18 cellular contexts compared by ENCODE assay signal in genomic region chr1:72432645-72433267, GRCh38.
DNase-seq lines count a peak whose midpoint lies in the region; ATAC-seq and TF ChIP-seq lines count a peak whose summit lies in the region.
"Had no signal": no experiment of that assay in that cellular context is flagged by ENCODE, and none has a peak within 500 bp of the region (broad histone marks: within the 10 kb centered on the region; RNA-seq: fewer than 3 reads in every experiment).

No MANE protein-coding gene starts in this region.

- CTCF ChIA-PET in HEK293T (lab: Yijun Ruan, JAX), result no interaction called here

- DNase-seq in osteoblast (ENCODE audit: insufficient read length, low spot score, missing footprints) (no peak), HEK293T (ENCODE audit: extremely low spot score) (no peak), ecto neural progenitor cell (ENCODE audit: low spot score) (no peak)
- DNase-seq: activated CD4-positive, CD25-positive, alpha-beta regulatory T cell treated with anti-CD3 and anti-CD28 coated beads, Interleukin-2, amount 50 U/mL, for 72 hours; cerebellar nuclear complex; GF-D8; left ventricle myocardium superior; NCI-H1436 treated with DMSO at 0.1 percent for 48 hours; NCI-H510A; pancreas; SHP77 treated with DMSO at 0.1 percent for 48 hours; stimulated activated CD4-positive, alpha-beta T cell treated with anti-CD3 and anti-CD28 coated beads, Interleukin-4, amount 100 ng/mL, for 4 hours; testis had no signal

- no peaks in the 10 kb centered on the region for H3K36me3 ChIP-seq in KMS-11 (ENCODE audit: insufficient read depth)
- no peaks in the 10 kb centered on the region for H3K36me3 ChIP-seq in osteoblast (ENCODE audit: insufficient read depth, low read length)
- H3K36me3 ChIP-seq: HAP-1, pancreas had no signal

- H3K4me3 ChIP-seq in KMS-11 (IDR thresholded peaks at IDR 0.05; ENCODE audit: insufficient read depth, low read depth, low read length) (no peak overlapping the region), osteoblast (ENCODE audit: insufficient read depth, low read length) (no peak overlapping the region)
- H3K4me3 ChIP-seq: HAP-1, pancreas, testis had no signal

- TF ChIP-seq CTCF in KMS-11 (conservative IDR thresholded peaks at IDR 0.05; ENCODE audit: low read depth, low read length) (no peak), osteoblast (IDR thresholded peaks at IDR 0.05; ENCODE audit: extremely low read depth, low read depth, low read length) (no peak)

- ATAC-seq in GM19035 (IDR thresholded peaks at IDR 0.05; ENCODE audit: unreplicated experiment) (peak; percentile 44), HG02763 (IDR thresholded peaks at IDR 0.05; ENCODE audit: unreplicated experiment) (peak; percentile 41), GM21526 (IDR thresholded peaks at IDR 0.05; ENCODE audit: low FRiP score, unreplicated experiment) (no peak)
- ATAC-seq: left ventricle myocardium superior, pancreas had no signal

- H3K4me1 ChIP-seq in KMS-11 (ENCODE audit: low read depth, poor library complexity, severe bottlenecking) (peaks cover 40% of the 10 kb centered on the region), osteoblast (ENCODE audit: insufficient read depth, low read length) (peaks cover 2% of the 10 kb centered on the region)
- H3K4me1 ChIP-seq: HAP-1, pancreas, testis had no signal

- H3K4me2 ChIP-seq in KMS-11 (peak overlapping the region; percentile 66), osteoblast (ENCODE audit: insufficient read depth, low read length) (no peak overlapping the region)

- no peaks in the 10 kb centered on the region for H3K9me3 ChIP-seq in osteoblast (ENCODE audit: low read depth, low read length)
- H3K9me3 ChIP-seq: HAP-1, pancreas, testis had no signal

- POLR2A ChIA-PET in HEK293T (lab: Yijun Ruan, JAX), result no interaction called here

- H4K20me1 ChIP-seq in KMS-11 (ENCODE audit: insufficient read depth), result no peaks in the 10 kb centered on the region
- H4K20me1 ChIP-seq in osteoblast (ENCODE audit: insufficient read depth, low read length), result no peaks in the 10 kb centered on the region

- H3K27me3 ChIP-seq in KMS-11 (ENCODE audit: insufficient read depth, low read depth) (peaks cover 6% of the 10 kb centered on the region; the same call in 1 of the 2 replicates), osteoblast (ENCODE audit: insufficient read depth, low read length) (no peaks in the 10 kb centered on the region)
- H3K27me3 ChIP-seq: pancreas, testis had no signal

- H2AFZ ChIP-seq in KMS-11 (ENCODE audit: low read depth), result no peak overlapping the region
- H2AFZ ChIP-seq in osteoblast (ENCODE audit: low read length), result peak overlapping the region; percentile 13

- H3K27ac ChIP-seq in KMS-11, result peak overlapping the region; percentile 5; the same call in 1 of the 2 replicates
- no peak overlapping the region for H3K27ac ChIP-seq in osteoblast (ENCODE audit: low read depth, low read length)
- H3K27ac ChIP-seq: pancreas, testis had no signal

- no peak overlapping the region for H3K9ac ChIP-seq in KMS-11

- H3K79me2 ChIP-seq in KMS-11 (ENCODE audit: insufficient read depth, low read depth) (no peaks in the 10 kb centered on the region), osteoblast (ENCODE audit: insufficient read depth, low read length) (no peaks in the 10 kb centered on the region)

TF ChIP-seq in HEK293T, 16 proteins besides CTCF, POLR2A, EP300 and RAD21:
- TF ChIP-seq ZNF384 (IDR thresholded peaks at IDR 0.05), result no peak
